In genomic region chr15:70799667-70800450, GRCh38 we compare ENCODE assay signal across 10 cellular contexts. TPM values are rescaled to one million over a fixed set of nuclear protein-coding genes. Genes with fewer than 3 reads are reported as not detected.
DNase-seq lines count a peak whose midpoint lies in the region; ATAC-seq and TF ChIP-seq lines count a peak whose summit lies in the region.
"Had no signal": no experiment of that assay in that cellular context is flagged by ENCODE, and none has a peak within 500 bp of the region (broad histone marks: within the 10 kb centered on the region; RNA-seq: fewer than 3 reads in every experiment).

No MANE protein-coding gene starts in this region.

- intact Hi-C loops in right lobe of liver (cut with DNase I) = no loop called here

- POLR2A ChIA-PET in activated CD4-positive, alpha-beta T cell treated with anti-CD3 and anti-CD28 coated beads, Interleukin-2, amount 10 ng/mL, durations not matched to agents 7 days and 5 days (lab: Charles Lee) = no interaction called here

- ATAC-seq in right lobe of liver (peak; percentile 74 to 97 (median 92)), upper lobe of left lung (ENCODE audit: low FRiP score in 2 of 2) (peak; percentile 84 to 92), HG03025 (IDR thresholded peaks at IDR 0.05; ENCODE audit: low FRiP score, unreplicated experiment) (no peak)

- 80% methylated on average over 7 of the region's 9 CpGs for WGBS in right lobe of liver (ENCODE audit: insufficient coverage, low coverage, low lambda C conversion rate, missing lambda C conversion rate)
- 61 to 70% methylated on average over 9 of the region's 9 CpGs for WGBS in upper lobe of left lung, 2 donors

- H3K4me1 ChIP-seq in right lobe of liver (peaks cover 0 to 14% (median 6%) of the 10 kb centered on the region in 4 donors), upper lobe of left lung (peaks cover 18 to 24% (median 18%) of the 10 kb centered on the region in 4 donors)

- TF ChIP-seq CTCF in right lobe of liver (IDR thresholded peaks at IDR 0.05) = no peak
- no peak for TF ChIP-seq CTCF in upper lobe of left lung (IDR thresholded peaks at IDR 0.05)

- no peaks in the 10 kb centered on the region for H3K36me3 Mint-ChIP-seq in activated CD4-positive, alpha-beta T cell treated with anti-CD3 and anti-CD28 coated beads, Interleukin-2, amount 10 ng/mL, durations not matched to agents 7 days and 5 days (ENCODE audit: low read depth)

- no peaks in the 10 kb centered on the region for H3K9me3 Mint-ChIP-seq in activated CD4-positive, alpha-beta T cell treated with anti-CD3 and anti-CD28 coated beads, Interleukin-2, amount 10 ng/mL, durations not matched to agents 7 days and 5 days
- H3K9me3 Mint-ChIP-seq: activated CD4-positive, alpha-beta T cell treated with anti-CD3 and anti-CD28 coated beads, Interleukin-2, amount 10 ng/mL, durations not matched to agents 24 days and 14 days had no signal

- CTCF ChIA-PET in activated CD4-positive, alpha-beta T cell treated with anti-CD3 and anti-CD28 coated beads, Interleukin-2, amount 10 ng/mL, durations not matched to agents 7 days and 5 days (lab: Charles Lee) = interaction anchor here (1.3 kb wide), 1 partner anchor 15 kb away, joined by 3 read pairs; no protein-coding TSS in a partner anchor

- H3K36me3 ChIP-seq in right lobe of liver = no peaks in the 10 kb centered on the region
- no peaks in the 10 kb centered on the region for H3K36me3 ChIP-seq in upper lobe of left lung

- H3K27me3 ChIP-seq in right lobe of liver = no peaks in the 10 kb centered on the region
- H3K27me3 ChIP-seq in upper lobe of left lung = no peaks in the 10 kb centered on the region

- DNase-seq in LHCN-M2 (ENCODE audit: low read depth) = peak; percentile 97
- DNase-seq in dedifferentiated amniotic fluid mesenchymal stem cell (ENCODE audit: extremely low spot score) = peak; percentile 97
- DNase-seq in right lobe of liver = peak in 1 of 3 donors; percentile 55
- peak in 1 of 2 donors; percentile 61 for DNase-seq in upper lobe of left lung
- no peak for DNase-seq in activated CD4-positive, alpha-beta T cell treated with anti-CD3 and anti-CD28 coated beads, Interleukin-2, amount 10 ng/mL, durations not matched to agents 7 days and 5 days
- DNase-seq in NCI-H187 treated with DMSO at 0.1 percent for 48 hours (lab: John Stamatoyannopoulos, UW) = no peak
- no peak for DNase-seq in activated T-cell treated with anti-CD3 and anti-CD28 coated beads for 4 hours
- DNase-seq: activated CD4-positive, alpha-beta T cell treated with anti-CD3 and anti-CD28 coated beads, Interleukin-2, amount 10 ng/mL, durations not matched to agents 24 days and 14 days; NCI-H82 had no signal

- H3K9me3 ChIP-seq in right lobe of liver = no peaks in the 10 kb centered on the region
- no peaks in the 10 kb centered on the region for H3K9me3 ChIP-seq in upper lobe of left lung

- H3K4me3 ChIP-seq in right lobe of liver (no peak overlapping the region), upper lobe of left lung (no peak overlapping the region)

- TF ChIP-seq POLR2A in right lobe of liver (IDR thresholded peaks at IDR 0.05) (no peak), upper lobe of left lung (IDR thresholded peaks at IDR 0.05) (no peak)

- no peak overlapping the region for H3K27ac Mint-ChIP-seq in activated CD4-positive, alpha-beta T cell treated with anti-CD3 and anti-CD28 coated beads, Interleukin-2, amount 10 ng/mL, durations not matched to agents 7 days and 5 days
- H3K27ac Mint-ChIP-seq: activated CD4-positive, alpha-beta T cell treated with anti-CD3 and anti-CD28 coated beads, Interleukin-2, amount 10 ng/mL, durations not matched to agents 24 days and 14 days had no signal

- no peak overlapping the region for H3K4me3 Mint-ChIP-seq in activated CD4-positive, alpha-beta T cell treated with anti-CD3 and anti-CD28 coated beads, Interleukin-2, amount 10 ng/mL, durations not matched to agents 7 days and 5 days
- H3K4me3 Mint-ChIP-seq: activated CD4-positive, alpha-beta T cell treated with anti-CD3 and anti-CD28 coated beads, Interleukin-2, amount 10 ng/mL, durations not matched to agents 24 days and 14 days had no signal

- peak overlapping the region in 1 of 3 donors; percentile 20 for H3K27ac ChIP-seq in right lobe of liver
- H3K27ac ChIP-seq in upper lobe of left lung = peak overlapping the region; percentile 4 to 68 (median 35)

- no peaks in the 10 kb centered on the region for H3K27me3 Mint-ChIP-seq in activated CD4-positive, alpha-beta T cell treated with anti-CD3 and anti-CD28 coated beads, Interleukin-2, amount 10 ng/mL, durations not matched to agents 7 days and 5 days

- TF ChIP-seq EP300 in upper lobe of left lung (IDR thresholded peaks at IDR 0.05) = peak in 1 of 4 donors; percentile 40

- H3K4me1 Mint-ChIP-seq in activated CD4-positive, alpha-beta T cell treated with anti-CD3 and anti-CD28 coated beads, Interleukin-2, amount 10 ng/mL, durations not matched to agents 7 days and 5 days = no peaks in the 10 kb centered on the region
- H3K4me1 Mint-ChIP-seq: activated CD4-positive, alpha-beta T cell treated with anti-CD3 and anti-CD28 coated beads, Interleukin-2, amount 10 ng/mL, durations not matched to agents 24 days and 14 days had no signal

RNA-seq across cellular contexts. Expression of gene UACA, which starts 36.5 kb away (rescaled TPM):
- total RNA-seq in LHCN-M2 (2014; rRNA removed) = 41.1 and 48.2 TPM in 2 replicates
- 38.1 TPM for polyA plus RNA-seq in LHCN-M2 (2012)
- total RNA-seq in right lobe of liver = 10 to 100 TPM; 10.1 to 22.3 (median 14.4) TPM
- total RNA-seq in upper lobe of left lung = 10 to 100 TPM; 23.9 to 83.8 (median 39.0) TPM
- 1 to 10 TPM; 3.9 to 4.1 TPM for total RNA-seq in activated CD4-positive, alpha-beta T cell treated with anti-CD3 and anti-CD28 coated beads, Interleukin-2, amount 10 ng/mL, durations not matched to agents 7 days and 5 days

RNA-seq across cellular contexts. Expression of gene LARP6, which starts 54.1 kb away (rescaled TPM):
- total RNA-seq in LHCN-M2 (2014; rRNA removed) (43.6 and 45.0 TPM in 2 replicates), right lobe of liver (10 to 100 TPM in 1 of 6 experiments, 1 to 10 TPM in 5; 1.3 to 13.7 (median 4.1) TPM), upper lobe of left lung (10 to 100 TPM in 1 of 6 donors, 1 to 10 TPM in 5; 1.0 to 12.0 (median 5.2) TPM)
- 71.7 TPM for polyA plus RNA-seq in LHCN-M2 (2012)
- not detected for total RNA-seq in activated CD4-positive, alpha-beta T cell treated with anti-CD3 and anti-CD28 coated beads, Interleukin-2, amount 10 ng/mL, durations not matched to agents 7 days and 5 days
- total RNA-seq: activated CD4-positive, alpha-beta T cell treated with anti-CD3 and anti-CD28 coated beads, Interleukin-2, amount 10 ng/mL, durations not matched to agents 24 days and 14 days had no signal

Comparison
In these comparisons a context has a peak if more than half of its experiments do, and no peak if none do; other contexts are left out.
1. DNase-seq: peak in LHCN-M2 (single experiment) and dedifferentiated amniotic fluid mesenchymal stem cell (single experiment); none in activated CD4-positive, alpha-beta T cell treated with anti-CD3 and anti-CD28 coated beads, Interleukin-2, amount 10 ng/mL, durations not matched to agents 7 days and 5 days (single experiment), NCI-H187 treated with DMSO at 0.1 percent for 48 hours (single experiment) and activated T-cell treated with anti-CD3 and anti-CD28 coated beads for 4 hours (single experiment).